In the genomic region with DNA sequence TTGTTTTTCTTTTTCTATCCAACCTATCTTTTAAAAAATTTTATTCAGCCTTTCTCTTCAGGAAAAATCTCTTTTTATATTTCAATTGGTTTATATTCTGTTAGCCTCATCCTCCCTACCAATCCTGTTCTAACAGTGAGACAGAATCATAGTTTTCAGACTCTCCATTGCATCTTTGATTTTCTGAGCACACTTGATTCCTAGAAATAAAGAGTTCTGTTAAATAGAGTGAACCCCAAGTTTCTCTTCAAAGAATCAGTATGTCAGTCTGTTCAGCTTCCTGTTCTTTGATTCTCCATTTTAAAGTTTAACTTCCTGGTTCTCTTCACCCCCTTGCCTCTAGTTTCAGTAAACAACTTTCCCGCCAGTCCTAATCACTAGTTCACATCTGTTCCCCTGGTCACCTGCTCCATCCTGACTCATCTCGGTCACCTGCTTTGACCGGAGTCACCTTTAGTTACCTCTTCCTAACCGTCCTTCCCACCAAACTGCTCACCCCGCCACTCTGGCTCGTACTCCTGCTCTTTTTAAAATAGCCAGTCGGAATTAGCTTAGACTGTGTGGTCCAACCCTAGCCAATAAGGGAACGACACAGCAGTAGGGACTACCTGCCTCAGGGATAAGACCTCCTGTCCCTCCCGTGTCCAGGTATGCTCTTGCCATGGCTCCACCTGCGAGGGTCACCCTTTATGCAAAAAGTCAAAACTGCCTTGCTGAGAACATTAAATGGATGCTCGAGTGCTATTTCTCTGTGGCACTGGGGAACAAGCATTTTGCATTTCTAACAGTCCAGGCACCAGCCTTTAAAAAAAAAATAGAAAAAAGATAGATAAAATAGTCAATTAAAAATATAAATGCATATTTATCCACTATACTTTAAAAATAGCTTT, we compare ENCODE assay signal across 17 cellular contexts. TPM values are rescaled to one million over a fixed set of nuclear protein-coding genes. Genes with fewer than 3 reads are reported as not detected.
DNase-seq lines count a peak whose midpoint lies in the region; ATAC-seq and TF ChIP-seq lines count a peak whose summit lies in the region.
"Had no signal": no experiment of that assay in that cellular context is flagged by ENCODE, and none has a peak within 500 bp of the region (broad histone marks: within the 10 kb centered on the region; RNA-seq: fewer than 3 reads in every experiment).

No MANE protein-coding gene starts in this region.

- no TSS peak for BruUV-seq in Caco-2 (replicated peaks; lab: Mats Ljungman, UMichigan)

- peaks cover 11 to 29% (median 14%) of the 10 kb centered on the region in 4 donors for H3K4me1 Mint-ChIP-seq in CD4-positive, CD25-positive, alpha-beta regulatory T cell
- H3K4me1 Mint-ChIP-seq in Caco-2 (ENCODE audit: low read depth, unreplicated experiment) (peaks cover 7% of the 10 kb centered on the region), endothelial cell (ENCODE audit: unreplicated experiment) (peaks cover 5% of the 10 kb centered on the region)
- H3K4me1 Mint-ChIP-seq in activated CD4-positive, alpha-beta memory T cell treated with anti-CD3 and anti-CD28 coated beads for 36 hours (ENCODE audit: low read depth) = peaks cover 14% of the 10 kb centered on the region

- POLR2A ChIA-PET in Caco-2 (lab: Charles Lee) = no interaction called here
- POLR2A ChIA-PET in activated CD4-positive, alpha-beta memory T cell treated with anti-CD3 and anti-CD28 coated beads for 36 hours (lab: Charles Lee) = no interaction called here

- DNase-seq in CD4-positive, CD25-positive, alpha-beta regulatory T cell = peak in 1 of 3 donors; percentile 55
- DNase-seq in Caco-2 (no peak), endothelial cell (ENCODE audit: low spot score) (no peak), GM19240 (ENCODE audit: insufficient read length, low spot score) (no peak), SJCRH30 (no peak)
- no peak for DNase-seq in activated CD4-positive, alpha-beta memory T cell treated with anti-CD3 and anti-CD28 coated beads for 36 hours
- DNase-seq in effector CD4-positive, alpha-beta T cell = no peak
- DNase-seq: anterior cingulate cortex; cerebellar nuclear complex; GF-D8; NCI-H1105; NCI-H2107; NCI-H524 treated with DMSO at 0.1 percent for 48 hours; nucleus accumbens; stimulated activated CD4-positive, alpha-beta T cell treated with anti-CD3 and anti-CD28 coated beads, Interleukin-15, amount 100 ng/mL, for 24 hours; T-helper 9 cell had no signal

- intact Hi-C loops in Caco-2 (cut with micrococcal nuclease; ENCODE audit: unreplicated experiment) = loop anchor here (1.0 kb wide), 1 partner anchor 20 kb away; no protein-coding TSS in a partner anchor
- intact Hi-C loops in activated CD4-positive, alpha-beta memory T cell treated with anti-CD3 and anti-CD28 coated beads for 36 hours (cut with micrococcal nuclease) = no loop called here

- peak overlapping the region; percentile 83 to 99 (median 98) for H3K27ac Mint-ChIP-seq in CD4-positive, CD25-positive, alpha-beta regulatory T cell
- H3K27ac Mint-ChIP-seq in Caco-2 (ENCODE audit: unreplicated experiment) (peak overlapping the region; percentile 6), endothelial cell (ENCODE audit: unreplicated experiment) (peak overlapping the region; percentile 66)
- H3K27ac Mint-ChIP-seq in activated CD4-positive, alpha-beta memory T cell treated with anti-CD3 and anti-CD28 coated beads for 36 hours = peak overlapping the region; percentile 56

- no peaks in the 10 kb centered on the region for H3K4me1 ChIP-seq in CD4-positive, CD25-positive, alpha-beta regulatory T cell (ENCODE audit: control insufficient read depth, insufficient read depth, low read length, poor library complexity, severe bottlenecking)
- H3K4me1 ChIP-seq in Caco-2 = no peaks in the 10 kb centered on the region
- H3K4me1 ChIP-seq in SJCRH30 = no peaks in the 10 kb centered on the region
- H3K4me1 ChIP-seq: right atrium auricular region had no signal

- TF ChIP-seq CTCF in Caco-2 (IDR thresholded peaks at IDR 0.05; ENCODE audit: insufficient read depth in 1 of 2, low read depth in 1 of 2, low read length in 1 of 2, severe bottlenecking in 1 of 2, unreplicated experiment in 1 of 2) = no peak
- TF ChIP-seq CTCF in endothelial cell (IDR thresholded peaks at IDR 0.05; ENCODE audit: unreplicated experiment) = no peak

- H3K9me3 Mint-ChIP-seq in CD4-positive, CD25-positive, alpha-beta regulatory T cell = peaks cover 0 to 12% (median 6%) of the 10 kb centered on the region in 7 donors
- H3K9me3 Mint-ChIP-seq in Caco-2 (ENCODE audit: unreplicated experiment) (peaks cover 16% of the 10 kb centered on the region), endothelial cell (ENCODE audit: unreplicated experiment) (peaks cover 6% of the 10 kb centered on the region)
- peaks cover 12% of the 10 kb centered on the region for H3K9me3 Mint-ChIP-seq in activated CD4-positive, alpha-beta memory T cell treated with anti-CD3 and anti-CD28 coated beads for 36 hours

- H3K27me3 ChIP-seq in CD4-positive, CD25-positive, alpha-beta regulatory T cell (ENCODE audit: control insufficient read depth, insufficient read depth, low read length) = no peaks in the 10 kb centered on the region
- H3K27me3 ChIP-seq in Caco-2 (replicated peaks; ENCODE audit: control insufficient read depth, insufficient read depth, low read length) (no peaks in the 10 kb centered on the region), SJCRH30 (no peaks in the 10 kb centered on the region)
- H3K27me3 ChIP-seq: right atrium auricular region had no signal

- H3K4me3 Mint-ChIP-seq in CD4-positive, CD25-positive, alpha-beta regulatory T cell = peak overlapping the region in 2 of 4 donors; percentile 40 to 74
- H3K4me3 Mint-ChIP-seq in Caco-2 (ENCODE audit: unreplicated experiment) (no peak overlapping the region), endothelial cell (ENCODE audit: unreplicated experiment) (peak overlapping the region; percentile 52)
- no peak overlapping the region for H3K4me3 Mint-ChIP-seq in activated CD4-positive, alpha-beta memory T cell treated with anti-CD3 and anti-CD28 coated beads for 36 hours

- peaks cover 27% of the 10 kb centered on the region for H3K36me3 Mint-ChIP-seq in CD4-positive, CD25-positive, alpha-beta regulatory T cell
- H3K36me3 Mint-ChIP-seq in Caco-2 (ENCODE audit: insufficient read depth, unreplicated experiment) (peaks cover 55% of the 10 kb centered on the region), endothelial cell (ENCODE audit: low read depth, unreplicated experiment) (peaks cover 23% of the 10 kb centered on the region)
- H3K36me3 Mint-ChIP-seq in activated CD4-positive, alpha-beta memory T cell treated with anti-CD3 and anti-CD28 coated beads for 36 hours = peaks cover 30% of the 10 kb centered on the region

- peaks cover 3% of the 10 kb centered on the region for H3K36me3 ChIP-seq in CD4-positive, CD25-positive, alpha-beta regulatory T cell (ENCODE audit: control insufficient read depth, insufficient read depth, low read length)
- H3K36me3 ChIP-seq in Caco-2 (ENCODE audit: control insufficient read depth, insufficient read depth, low read length) = no peaks in the 10 kb centered on the region; the same call in 1 of the 2 replicates
- H3K36me3 ChIP-seq in SJCRH30 = peaks cover 25% of the 10 kb centered on the region

- CTCF ChIA-PET in Caco-2 (lab: Charles Lee) = no interaction called here
- CTCF ChIA-PET in activated CD4-positive, alpha-beta memory T cell treated with anti-CD3 and anti-CD28 coated beads for 36 hours (lab: Charles Lee) = no interaction called here

- peak; percentile 65 to 79 for ATAC-seq in CD4-positive, CD25-positive, alpha-beta regulatory T cell (ENCODE audit: low read depth in 2 of 2)

- peak overlapping the region; percentile 3 for H3K27ac ChIP-seq in CD4-positive, CD25-positive, alpha-beta regulatory T cell (ENCODE audit: insufficient read depth, low read length, poor library complexity, severe bottlenecking)
- no peak overlapping the region for H3K27ac ChIP-seq in SJCRH30
- H3K27ac ChIP-seq: right atrium auricular region had no signal

- H3K27me3 Mint-ChIP-seq in CD4-positive, CD25-positive, alpha-beta regulatory T cell = no peaks in the 10 kb centered on the region
- H3K27me3 Mint-ChIP-seq in Caco-2 (ENCODE audit: insufficient read depth, unreplicated experiment) (no peaks in the 10 kb centered on the region), endothelial cell (ENCODE audit: unreplicated experiment) (peaks cover 1% of the 10 kb centered on the region)
- H3K27me3 Mint-ChIP-seq in activated CD4-positive, alpha-beta memory T cell treated with anti-CD3 and anti-CD28 coated beads for 36 hours = no peaks in the 10 kb centered on the region

- H3K9me3 ChIP-seq in CD4-positive, CD25-positive, alpha-beta regulatory T cell (ENCODE audit: control insufficient read depth in 2 of 2, low read length in 2 of 2) = peaks cover 0 to 3% of the 10 kb centered on the region in 2 experiments
- H3K9me3 ChIP-seq in Caco-2 (no peaks in the 10 kb centered on the region), SJCRH30 (replicated peaks) (no peaks in the 10 kb centered on the region)
- H3K9me3 ChIP-seq: right atrium auricular region had no signal

- H3K4me3 ChIP-seq in CD4-positive, CD25-positive, alpha-beta regulatory T cell (ENCODE audit: low read depth, low read length) = peak overlapping the region; percentile 18
- H3K4me3 ChIP-seq in Caco-2 (ENCODE audit: low read depth, low read length) (no peak overlapping the region), SJCRH30 (no peak overlapping the region)
- H3K4me3 ChIP-seq: right atrium auricular region had no signal

RNA-seq across cellular contexts. Expression of a gene that starts 48.4 kb away (rescaled TPM):
- 41.2 TPM for total RNA-seq in CD4-positive, CD25-positive, alpha-beta regulatory T cell
- polyA plus RNA-seq in CD4-positive, CD25-positive, alpha-beta regulatory T cell = 1 to 10 TPM; 4.8 to 7.6 (median 6.1) TPM
- 35.5 and 40.4 TPM in 2 replicates for total RNA-seq in Caco-2 (2022)
- total RNA-seq in activated CD4-positive, alpha-beta memory T cell treated with anti-CD3 and anti-CD28 coated beads for 36 hours = 10 to 100 TPM; 18.3 to 21.3 TPM
- total RNA-seq in endothelial cell (ENCODE audit: unreplicated experiment) = 16.1 TPM
- total RNA-seq in SJCRH30 (2014; rRNA removed; shearing (Covaris generic)) = 12.0 and 12.5 TPM in 2 replicates

RNA-seq across cellular contexts. Expression of a gene that starts 48.5 kb away (rescaled TPM):
- total RNA-seq in CD4-positive, CD25-positive, alpha-beta regulatory T cell = 17.0 TPM
- polyA plus RNA-seq in CD4-positive, CD25-positive, alpha-beta regulatory T cell = 10 to 100 TPM; 18.9 to 26.9 (median 22.2) TPM
- 39.6 and 40.7 TPM in 2 replicates for total RNA-seq in Caco-2 (2022)
- 10 to 100 TPM; 29.8 to 30.5 TPM for total RNA-seq in activated CD4-positive, alpha-beta memory T cell treated with anti-CD3 and anti-CD28 coated beads for 36 hours
- total RNA-seq in endothelial cell (ENCODE audit: unreplicated experiment) = 18.2 TPM
- 14.3 and 15.4 TPM in 2 replicates for total RNA-seq in SJCRH30 (2014; rRNA removed; shearing (Covaris generic))

Comparison
In these comparisons a context has a peak if more than half of its experiments do, and no peak if none do; other contexts are left out.
1. H3K27ac Mint-ChIP-seq: peak in every context shown above with its lines; median percentile 98 in CD4-positive, CD25-positive, alpha-beta regulatory T cell; 66 in endothelial cell; 56 in activated CD4-positive, alpha-beta memory T cell treated with anti-CD3 and anti-CD28 coated beads for 36 hours; 6 in Caco-2.